Comparison of ENCODE assay signal across 8 cellular contexts in the genomic region with DNA sequence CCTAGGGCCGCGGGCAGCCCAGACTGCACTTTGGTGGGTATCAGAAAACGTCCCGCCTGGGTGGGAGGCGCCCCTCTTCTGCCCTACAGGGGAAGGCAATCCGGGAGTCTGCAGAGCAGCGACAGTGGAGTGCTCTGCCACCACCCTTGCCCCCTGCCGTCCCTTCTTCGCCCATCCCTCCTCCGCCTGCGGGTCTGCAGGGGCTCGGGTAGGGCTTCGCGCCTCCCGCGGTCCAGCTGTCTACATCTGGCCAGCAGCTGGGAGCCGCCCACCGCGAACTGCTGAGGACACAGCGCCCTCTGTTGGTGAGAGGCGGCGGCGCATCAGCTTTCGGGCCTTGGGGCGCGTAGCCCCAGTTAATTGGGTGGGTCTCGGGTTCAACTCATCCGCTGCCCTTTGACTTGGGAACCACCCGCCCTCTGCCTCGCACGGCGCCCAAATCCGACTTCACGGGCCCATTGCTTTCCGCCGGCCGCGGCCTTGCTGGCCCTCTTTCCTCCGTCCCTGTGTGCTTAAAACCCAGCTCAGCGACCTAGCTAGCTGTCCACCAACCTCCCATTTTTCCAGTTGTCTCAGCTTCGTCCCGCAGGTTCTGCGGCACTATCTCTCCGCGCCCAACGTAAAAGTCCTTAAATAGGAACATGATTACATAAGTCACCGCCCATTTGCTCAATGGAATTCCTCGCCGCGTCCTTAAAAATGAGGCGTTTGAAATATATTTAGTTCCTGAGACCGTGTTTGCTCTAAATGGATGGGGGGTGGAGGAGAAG. TPM values are rescaled to one million over a fixed set of nuclear protein-coding genes. Genes with fewer than 3 reads are reported as not detected.
DNase-seq lines count a peak whose midpoint lies in the region; ATAC-seq and TF ChIP-seq lines count a peak whose summit lies in the region.

No MANE protein-coding gene starts in this region.

- 7 to 14% methylated on average over 17 to 27 of the region's 52 CpGs for WGBS in esophagus squamous epithelium, 2 donors

- intact Hi-C loops in esophagus squamous epithelium (cut with DNase I): no loop called here

- TF ChIP-seq CTCF in esophagus squamous epithelium (IDR thresholded peaks at IDR 0.05) (peak; percentile 95 to 97 (median 96)), neutrophil (IDR thresholded peaks at IDR 0.05) (peak; percentile 74), thoracic aorta (IDR thresholded peaks at IDR 0.05) (peak; percentile 98)

- peaks cover 34 to 55% (median 36%) of the 10 kb centered on the region in 3 donors for H3K4me1 ChIP-seq in esophagus squamous epithelium
- H3K4me1 ChIP-seq in neutrophil (ENCODE audit: control insufficient read depth in 1 of 2, insufficient read depth in 1 of 2, low read depth in 1 of 2, low read length in 1 of 2): peaks cover 0 to 9% of the 10 kb centered on the region in 2 experiments
- H3K4me1 ChIP-seq in thoracic aorta (ENCODE audit: control insufficient read depth in 1 of 2, low read depth in 2 of 2): peaks cover 10 to 29% of the 10 kb centered on the region in 2 donors

- ATAC-seq in HG03045 (IDR thresholded peaks at IDR 0.05; ENCODE audit: unreplicated experiment) (peak; percentile 32), thoracic aorta (ENCODE audit: insufficient number of reproducible peaks, low FRiP score, low read depth) (peak; percentile 46)

- H3K4me3 ChIP-seq in esophagus squamous epithelium (peak overlapping the region in 2 of 4 donors; percentile 7 to 42), neutrophil (ENCODE audit: low read depth in 1 of 2, low read length in 1 of 2) (no peak overlapping the region), thoracic aorta (peak overlapping the region; percentile 49)

- H3K9me3 ChIP-seq in esophagus squamous epithelium (no peaks in the 10 kb centered on the region), neutrophil (no peaks in the 10 kb centered on the region), thoracic aorta (no peaks in the 10 kb centered on the region)

- H3K27me3 ChIP-seq in esophagus squamous epithelium (peaks cover 0 to 99% (median 23%) of the 10 kb centered on the region in 4 donors), neutrophil (peaks cover 100% of the 10 kb centered on the region), thoracic aorta (replicated peaks; ENCODE audit: insufficient read depth) (peaks cover 28% of the 10 kb centered on the region)

- H3K36me3 ChIP-seq in esophagus squamous epithelium: no peaks in the 10 kb centered on the region
- no peaks in the 10 kb centered on the region for H3K36me3 ChIP-seq in neutrophil
- no peaks in the 10 kb centered on the region for H3K36me3 ChIP-seq in thoracic aorta

- peak; percentile 42 for DNase-seq in NCI-H510A treated with DMSO at 0.1 percent for 48 hours (lab: John Stamatoyannopoulos, UW)
- no peak for DNase-seq in NCI-H510A (lab: John Stamatoyannopoulos, UW)
- DNase-seq in NOMO-1 treated with DMSO at 0.1 percent for 48 hours (lab: John Stamatoyannopoulos, UW; ENCODE audit: unreplicated experiment): peak; percentile 42
- DNase-seq in activated T-cell treated with anti-CD3 and anti-CD28 coated beads for 48 hours (ENCODE audit: low read depth): peak; percentile 81
- DNase-seq in esophagus squamous epithelium (lab: John Stamatoyannopoulos, UW): no peak
- DNase-seq in thoracic aorta (ENCODE audit: low spot score): no peak

- no peak for TF ChIP-seq POLR2A in esophagus squamous epithelium (IDR thresholded peaks at IDR 0.05)

- no peak overlapping the region for H3K27ac ChIP-seq in esophagus squamous epithelium
- H3K27ac ChIP-seq in neutrophil: no peak overlapping the region
- H3K27ac ChIP-seq in thoracic aorta: no peak overlapping the region

RNA-seq across cellular contexts. Expression of a gene that starts 17.6 kb away (rescaled TPM):
- total RNA-seq in esophagus squamous epithelium: 10 to 100 TPM in 2 of 4 donors, 1 to 10 TPM in 2; 8.0 to 19.1 (median 11.9) TPM
- total RNA-seq in thoracic aorta: 1 to 10 TPM in 1 of 2 donors, not detected in 1; 1.6 TPM

RNA-seq across cellular contexts. Expression of a gene that starts 38.7 kb away (rescaled TPM):
- total RNA-seq in esophagus squamous epithelium (under 1 TPM in 2 of 4 donors, not detected in 2; 0.73 to 0.76 TPM), thoracic aorta (1 to 10 TPM in 1 of 2 donors, under 1 TPM in 1; 0.27 to 2.5 TPM)

Comparison
In these comparisons a context has a peak if more than half of its experiments do, and no peak if none do; other contexts are left out.
1. DNase-seq: peak in NCI-H510A treated with DMSO at 0.1 percent for 48 hours (single experiment), NOMO-1 treated with DMSO at 0.1 percent for 48 hours (single experiment) and activated T-cell treated with anti-CD3 and anti-CD28 coated beads for 48 hours (single experiment); none in NCI-H510A (single experiment), esophagus squamous epithelium (single experiment) and thoracic aorta (single experiment).
2. Peak in every context shown above with its lines, with median percentiles within 50 percentile points of each other: CTCF ChIP-seq.